8 cellular contexts compared by ENCODE assay signal in genomic region chr10:97196213-97197029, GRCh38. TPM values are rescaled to one million over a fixed set of nuclear protein-coding genes. Genes with fewer than 3 reads are reported as not detected.
A peak's percentile ranks its signal among the peaks of the same experiment; 100 is the strongest.
DNase-seq lines count a peak whose midpoint lies in the region; ATAC-seq and TF ChIP-seq lines count a peak whose summit lies in the region.

No MANE protein-coding gene starts in this region.

- TF ChIP-seq CTCF in fibroblast of villous mesenchyme (IDR thresholded peaks at IDR 0.05; ENCODE audit: insufficient read depth, low read depth, low read length): peak; percentile 75

- H3K27me3 Mint-ChIP-seq in activated T-helper 17 cell treated with anti-CD3 and anti-CD28 coated beads, Interleukin-2, amount 50 U/mL, for 72 hours: peaks cover 16% of the 10 kb centered on the region

- H3K9me3 ChIP-seq in HUES48 (ENCODE audit: control insufficient read depth, insufficient read depth, low read length): no peaks in the 10 kb centered on the region
- no peaks in the 10 kb centered on the region for H3K9me3 ChIP-seq in neuron (ENCODE audit: low read length)

- H3K4me3 ChIP-seq in HUES48 (ENCODE audit: low read depth, low read length): peak overlapping the region; percentile 81
- peak overlapping the region; percentile 62 for H3K4me3 ChIP-seq in fibroblast of villous mesenchyme (ENCODE audit: low read depth, low read length)
- peak overlapping the region; percentile 43 for H3K4me3 ChIP-seq in neuron (ENCODE audit: low read length)

- peaks cover 19% of the 10 kb centered on the region for H3K27me3 ChIP-seq in HUES48 (ENCODE audit: control insufficient read depth, insufficient read depth, low read length)
- no peaks in the 10 kb centered on the region for H3K27me3 ChIP-seq in neuron (ENCODE audit: insufficient read depth, low read length)

- H3K4me3 Mint-ChIP-seq in activated T-helper 17 cell treated with anti-CD3 and anti-CD28 coated beads, Interleukin-2, amount 50 U/mL, for 72 hours: peak overlapping the region; percentile 69

- H3K9ac ChIP-seq in HUES48 (ENCODE audit: low read depth, low read length): no peak overlapping the region; the same call in 1 of the 2 replicates

- peak; percentile 89 for ATAC-seq in activated T-helper 17 cell treated with anti-CD3 and anti-CD28 coated beads, Interleukin-2, amount 50 U/mL, for 72 hours (replicated peaks)

- no peak overlapping the region for H3K27ac ChIP-seq in HUES48 (ENCODE audit: low read depth, low read length)

- peaks cover 8% of the 10 kb centered on the region; the same call in 1 of the 2 replicates for H3K4me1 ChIP-seq in HUES48 (ENCODE audit: control insufficient read depth, insufficient read depth, low read length)
- peaks cover 13% of the 10 kb centered on the region for H3K4me1 ChIP-seq in neuron (ENCODE audit: insufficient read depth, low read length)

- H3K9me3 Mint-ChIP-seq in activated T-helper 17 cell treated with anti-CD3 and anti-CD28 coated beads, Interleukin-2, amount 50 U/mL, for 72 hours: no peaks in the 10 kb centered on the region

- peaks cover 5% of the 10 kb centered on the region for H3K4me1 Mint-ChIP-seq in activated T-helper 17 cell treated with anti-CD3 and anti-CD28 coated beads, Interleukin-2, amount 50 U/mL, for 72 hours

- H3K36me3 ChIP-seq in HUES48 (ENCODE audit: control insufficient read depth, insufficient read depth, low read length): no peaks in the 10 kb centered on the region
- H3K36me3 ChIP-seq in neuron (ENCODE audit: insufficient read depth, low read length): no peaks in the 10 kb centered on the region

- DNase-seq in NCI-H446 (lab: John Stamatoyannopoulos, UW) (peak; percentile 19 to 59), NCI-H446 treated with DMSO at 0.1 percent for 48 hours (lab: John Stamatoyannopoulos, UW) (no peak), RPMI7951 (ENCODE audit: low read depth) (peak; percentile 50), fibroblast of villous mesenchyme (ENCODE audit: low read depth) (peak; percentile 59), stromal cell of bone marrow (ENCODE audit: low read depth) (peak; percentile 15)

- no peak overlapping the region for H3K27ac Mint-ChIP-seq in activated T-helper 17 cell treated with anti-CD3 and anti-CD28 coated beads, Interleukin-2, amount 50 U/mL, for 72 hours

- no peaks in the 10 kb centered on the region for H3K36me3 Mint-ChIP-seq in activated T-helper 17 cell treated with anti-CD3 and anti-CD28 coated beads, Interleukin-2, amount 50 U/mL, for 72 hours (ENCODE audit: low read depth)

- H2AFZ ChIP-seq in neuron (ENCODE audit: low read depth, low read length): peak overlapping the region; percentile 57

RNA-seq across cellular contexts. Expression of gene SLIT1, which starts 10.7 kb away (rescaled TPM):
- 0.12 and 0.29 TPM in 2 replicates for total RNA-seq in RPMI7951 (2014; rRNA removed; shearing (Covaris generic))
- 1 to 10 TPM in 1 of 2 donors, under 1 TPM in 1; 0.56 to 2.0 TPM for total RNA-seq in activated T-helper 17 cell treated with anti-CD3 and anti-CD28 coated beads, Interleukin-2, amount 50 U/mL, for 72 hours
- under 0.01 TPM in 1 of 2 replicates, not detected in the other for total RNA-seq in fibroblast of villous mesenchyme
